9 cellular contexts compared by ENCODE assay signal in the genomic region with DNA sequence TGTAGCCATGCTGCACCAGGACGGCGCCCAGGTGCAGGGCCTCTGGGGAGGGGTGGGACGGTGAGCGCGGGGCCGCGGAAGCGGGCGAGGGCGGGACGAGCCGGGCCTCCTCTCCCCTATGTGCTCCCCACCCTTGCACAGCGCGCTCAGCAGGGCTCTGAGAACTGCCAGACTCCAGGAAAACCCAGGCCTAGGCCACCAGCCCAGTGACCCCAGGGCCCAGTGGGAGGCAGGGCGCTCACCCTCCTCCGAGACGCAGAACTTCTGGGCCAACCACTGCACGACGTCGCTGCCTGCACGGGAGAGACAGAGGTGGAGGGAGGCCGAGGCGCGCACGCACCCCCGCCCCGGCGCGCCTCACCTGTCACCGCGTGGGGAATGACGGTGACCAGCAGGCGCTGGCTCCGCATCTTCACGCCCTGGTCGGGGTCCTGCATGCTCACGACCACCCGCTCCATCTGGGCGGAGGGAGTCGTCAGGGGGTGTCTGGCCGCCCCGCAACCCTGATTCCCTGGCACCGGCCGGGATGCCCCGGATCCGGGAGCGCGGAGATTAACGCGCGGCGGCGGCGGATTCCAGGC. TPM values are rescaled to one million over a fixed set of nuclear protein-coding genes. Genes with fewer than 3 reads are reported as not detected.
DNase-seq lines count a peak whose midpoint lies in the region; ATAC-seq, FAIRE-seq and TF ChIP-seq lines count a peak whose summit lies in the region.
"Had no signal": no experiment of that assay in that cellular context is flagged by ENCODE, and none has a peak within 500 bp of the region (broad histone marks: within the 10 kb centered on the region; RNA-seq: fewer than 3 reads in every experiment).

No MANE protein-coding gene starts in this region.

- H3K4me1 Mint-ChIP-seq in activated T-helper 1 cell treated with anti-CD3 and anti-CD28 coated beads, Interleukin-12 subunit alpha, Interleukin-12 subunit beta, Interleukin-2, Interleukin-4 antibody, amounts not matched to agents 30 ng/mL and 10 ng/mL and 1 ng/mL, durations not matched to agents 14 hours and 24 hours and 36 hours (ENCODE audit: low read depth) = no peaks in the 10 kb centered on the region
- H3K4me1 Mint-ChIP-seq: neural crest cell had no signal

- peaks cover 38% of the 10 kb centered on the region for H3K27me3 Mint-ChIP-seq in activated T-helper 1 cell treated with anti-CD3 and anti-CD28 coated beads, Interleukin-12 subunit alpha, Interleukin-12 subunit beta, Interleukin-2, Interleukin-4 antibody, amounts not matched to agents 30 ng/mL and 10 ng/mL and 1 ng/mL, durations not matched to agents 14 hours and 24 hours and 36 hours (ENCODE audit: insufficient read depth)

- no peak for TF ChIP-seq POLR2A in A549 (IDR thresholded peaks at IDR 0.05; ENCODE audit: low read length)

- no peak for FAIRE-seq in A549 (lab: Jason Lieb, UNC)

- H3K27ac ChIP-seq in A549 = peak overlapping the region; percentile 88 to 90
- H3K27ac ChIP-seq in colonic mucosa = no peak overlapping the region
- no peak overlapping the region for H3K27ac ChIP-seq in mesodermal cell (ENCODE audit: low read depth, low read length, severe bottlenecking)

- TF ChIP-seq EP300 in A549 (IDR thresholded peaks at IDR 0.05) = no peak
- TF ChIP-seq EP300 in Ishikawa (IDR thresholded peaks at IDR 0.05; ENCODE audit: borderline replicate concordance) = no peak

- CTCF ChIA-PET in A549 (lab: Yijun Ruan, JAX) = interaction anchor here (0.6 kb wide), 1 partner anchor 222 kb away, joined by 3 read pairs; a partner anchor contains a TSS

- TF ChIP-seq RAD21 in A549 (conservative IDR thresholded peaks at IDR 0.05 in 1 of 2, IDR thresholded peaks at IDR 0.05 in 1 of 2) (no peak), Ishikawa (IDR thresholded peaks at IDR 0.05; ENCODE audit: low read depth) (no peak)

- H3K36me3 Mint-ChIP-seq in activated T-helper 1 cell treated with anti-CD3 and anti-CD28 coated beads, Interleukin-12 subunit alpha, Interleukin-12 subunit beta, Interleukin-2, Interleukin-4 antibody, amounts not matched to agents 30 ng/mL and 10 ng/mL and 1 ng/mL, durations not matched to agents 14 hours and 24 hours and 36 hours (ENCODE audit: low read depth) = no peaks in the 10 kb centered on the region

- H3K9me3 ChIP-seq in A549 (no peaks in the 10 kb centered on the region), colonic mucosa (no peaks in the 10 kb centered on the region), mesodermal cell (ENCODE audit: control insufficient read depth, low read length) (no peaks in the 10 kb centered on the region)

- H3K4me3 ChIP-seq in A549 (peak overlapping the region; percentile 57), colonic mucosa (peak overlapping the region; percentile 22), mesodermal cell (ENCODE audit: extremely low read depth, insufficient read depth, low read length, poor library complexity, severe bottlenecking) (peak overlapping the region; percentile 27)

- ATAC-seq in A549 = peak in 1 of 2 experiments; percentile 2; a peak in 1 of 6 replicates

- DNase-seq in A549 (ENCODE audit: low read depth in 1 of 2, low spot score in 1 of 2) = no peak
- DNase-seq in colonic mucosa = no peak
- no peak for DNase-seq in mesenteric fat pad (ENCODE audit: low spot score)
- DNase-seq in activated T-helper 1 cell treated with anti-CD3 and anti-CD28 coated beads, Interleukin-12 subunit alpha, Interleukin-12 subunit beta, Interleukin-2, Interleukin-4 antibody, amounts not matched to agents 30 ng/mL and 10 ng/mL and 1 ng/mL, durations not matched to agents 14 hours and 24 hours and 36 hours (ENCODE audit: low spot score) = no peak
- DNase-seq in NCI-H128 (lab: John Stamatoyannopoulos, UW; ENCODE audit: unreplicated experiment) = no peak
- no peak for DNase-seq in UCSD-AML1 (lab: John Stamatoyannopoulos, UW; ENCODE audit: unreplicated experiment)

- H3K9ac ChIP-seq in colonic mucosa (ENCODE audit: low read depth in 2 of 2, low read length in 2 of 2) = peak overlapping the region in 1 of 2 donors; percentile 26

- POLR2A ChIA-PET in A549 (lab: Yijun Ruan, JAX) = no interaction called here

- peak overlapping the region; percentile 94 for H3K4me2 ChIP-seq in A549

- intact Hi-C loops in colonic mucosa (cut with DNase I) = no loop called here
- intact Hi-C loops in activated T-helper 1 cell treated with anti-CD3 and anti-CD28 coated beads, Interleukin-12 subunit alpha, Interleukin-12 subunit beta, Interleukin-2, Interleukin-4 antibody, amounts not matched to agents 30 ng/mL and 10 ng/mL and 1 ng/mL, durations not matched to agents 14 hours and 24 hours and 36 hours (cut with micrococcal nuclease) = no loop called here

- no peaks in the 10 kb centered on the region for H3K36me3 ChIP-seq in colonic mucosa
- H3K36me3 ChIP-seq in mesodermal cell (ENCODE audit: control insufficient read depth, insufficient read depth, low read length) = no peaks in the 10 kb centered on the region

- TF ChIP-seq CTCF in A549 (IDR thresholded peaks at IDR 0.05) (no peak), colonic mucosa (IDR thresholded peaks at IDR 0.05) (no peak)

- 64% methylated on average over 24 of the region's 54 CpGs for WGBS in A549 (ENCODE audit: missing lambda C conversion rate)
- WGBS in mesodermal cell (ENCODE audit: insufficient coverage in 2 of 2), 2 experiments = 8 to 10% methylated on average over 31 to 46 of the region's 54 CpGs

- no peak overlapping the region for H3K4me3 Mint-ChIP-seq in activated T-helper 1 cell treated with anti-CD3 and anti-CD28 coated beads, Interleukin-12 subunit alpha, Interleukin-12 subunit beta, Interleukin-2, Interleukin-4 antibody, amounts not matched to agents 30 ng/mL and 10 ng/mL and 1 ng/mL, durations not matched to agents 14 hours and 24 hours and 36 hours
- H3K4me3 Mint-ChIP-seq: neural crest cell had no signal

- H3K4me1 ChIP-seq in A549 (peaks cover 28% of the 10 kb centered on the region), colonic mucosa (no peaks in the 10 kb centered on the region), mesodermal cell (ENCODE audit: control insufficient read depth, insufficient read depth, low read length, poor library complexity, severe bottlenecking) (peaks cover 3% of the 10 kb centered on the region)

- H3K27ac Mint-ChIP-seq in activated T-helper 1 cell treated with anti-CD3 and anti-CD28 coated beads, Interleukin-12 subunit alpha, Interleukin-12 subunit beta, Interleukin-2, Interleukin-4 antibody, amounts not matched to agents 30 ng/mL and 10 ng/mL and 1 ng/mL, durations not matched to agents 14 hours and 24 hours and 36 hours = no peak overlapping the region

- no peaks in the 10 kb centered on the region for H3K9me3 Mint-ChIP-seq in activated T-helper 1 cell treated with anti-CD3 and anti-CD28 coated beads, Interleukin-12 subunit alpha, Interleukin-12 subunit beta, Interleukin-2, Interleukin-4 antibody, amounts not matched to agents 30 ng/mL and 10 ng/mL and 1 ng/mL, durations not matched to agents 14 hours and 24 hours and 36 hours
- H3K9me3 Mint-ChIP-seq: neural crest cell had no signal

- H3K27me3 ChIP-seq in colonic mucosa = peaks cover 18% of the 10 kb centered on the region

RNA-seq across cellular contexts. Expression of a gene that starts 0.6 kb away (rescaled TPM):
- polyA plus RNA-seq in A549 (2011; rRNA removed) (2.1 and 2.6 TPM in 2 replicates), A549 (2017; fragmentation: RNase III; extraction: RNeasy Plus Mini Kit Qiagen cat#74134 plus additional on column Dnase treatment) (4.2 to 6.7 TPM (median 5.3 TPM) in 3 replicates)
- polyA plus RNA-seq in A549 (2012; cell fraction: cytosol; rRNA removed) = 3.4 and 4.4 TPM in 2 replicates
- 48.3 and 51.7 TPM in 2 replicates for polyA plus RNA-seq in A549 (2012; cell fraction: nucleus; rRNA removed)
- polyA minus RNA-seq in A549 (2011; rRNA and poly(A)+ RNA removed) = 1.2 and 1.4 TPM in 2 replicates
- total RNA-seq in colonic mucosa (1 to 10 TPM; 2.9 to 4.0 TPM), mesenteric fat pad (21.4 TPM)
- polyA plus RNA-seq in mesodermal cell (2013, experiment 1 of 2) = 0.92 TPM
- 1.5 TPM for polyA plus RNA-seq in mesodermal cell (2013, experiment 2 of 2)
- total RNA-seq in activated T-helper 1 cell treated with anti-CD3 and anti-CD28 coated beads, Interleukin-12 subunit alpha, Interleukin-12 subunit beta, Interleukin-2, Interleukin-4 antibody, amounts not matched to agents 30 ng/mL and 10 ng/mL and 1 ng/mL, durations not matched to agents 14 hours and 24 hours and 36 hours = 0.18 and 0.29 TPM in 2 replicates

RNA-seq across cellular contexts. Expression of a gene that starts 5.3 kb away (rescaled TPM):
- polyA plus RNA-seq in A549 (2011; rRNA removed) (0.82 and 1.1 TPM in 2 replicates), A549 (2017; fragmentation: RNase III; extraction: RNeasy Plus Mini Kit Qiagen cat#74134 plus additional on column Dnase treatment) (1.3 to 1.9 TPM (median 1.4 TPM) in 3 replicates)
- 2.8 and 3.7 TPM in 2 replicates for polyA plus RNA-seq in A549 (2012; cell fraction: cytosol; rRNA removed)
- polyA plus RNA-seq in A549 (2012; cell fraction: nucleus; rRNA removed) = 5.4 and 5.6 TPM in 2 replicates
- 0.83 and 0.97 TPM in 2 replicates for polyA minus RNA-seq in A549 (2011; rRNA and poly(A)+ RNA removed)
- total RNA-seq in colonic mucosa (10 to 100 TPM in 1 of 2 donors, 1 to 10 TPM in 1; 1.8 to 20.0 TPM), mesenteric fat pad (8.6 TPM)
- 2.7 TPM for polyA plus RNA-seq in mesodermal cell (2013, experiment 1 of 2)
- 2.5 TPM for polyA plus RNA-seq in mesodermal cell (2013, experiment 2 of 2)
- not detected in 2 replicates for total RNA-seq in activated T-helper 1 cell treated with anti-CD3 and anti-CD28 coated beads, Interleukin-12 subunit alpha, Interleukin-12 subunit beta, Interleukin-2, Interleukin-4 antibody, amounts not matched to agents 30 ng/mL and 10 ng/mL and 1 ng/mL, durations not matched to agents 14 hours and 24 hours and 36 hours

RNA-seq across cellular contexts. Expression of a gene that starts 7.8 kb away (rescaled TPM):
- polyA plus RNA-seq in A549 (2011; rRNA removed) (0.21 and 0.45 TPM in 2 replicates), A549 (2017; fragmentation: RNase III; extraction: RNeasy Plus Mini Kit Qiagen cat#74134 plus additional on column Dnase treatment) (0.42 to 0.82 TPM (median 0.52 TPM) in 3 replicates)
- polyA plus RNA-seq in A549 (2012; cell fraction: cytosol; rRNA removed) = 0.35 and 0.46 TPM in 2 replicates
- 4.7 and 5.2 TPM in 2 replicates for polyA plus RNA-seq in A549 (2012; cell fraction: nucleus; rRNA removed)
- polyA minus RNA-seq in A549 (2011; rRNA and poly(A)+ RNA removed) = 0.15 TPM in 1 of 2 replicates, not detected in the other
- total RNA-seq in colonic mucosa (1 to 10 TPM; 1.4 to 2.6 TPM), mesenteric fat pad (2.2 TPM)
- 2.0 TPM for polyA plus RNA-seq in mesodermal cell (2013, experiment 1 of 2)
- 1.1 TPM for polyA plus RNA-seq in mesodermal cell (2013, experiment 2 of 2)
- total RNA-seq in activated T-helper 1 cell treated with anti-CD3 and anti-CD28 coated beads, Interleukin-12 subunit alpha, Interleukin-12 subunit beta, Interleukin-2, Interleukin-4 antibody, amounts not matched to agents 30 ng/mL and 10 ng/mL and 1 ng/mL, durations not matched to agents 14 hours and 24 hours and 36 hours = not detected in 2 replicates

RNA-seq across cellular contexts. Expression of a gene that starts 40.5 kb away (rescaled TPM):
- polyA plus RNA-seq in A549 (2011; rRNA removed) = 25.6 and 27.4 TPM in 2 replicates
- polyA plus RNA-seq in A549 (2012; cell fraction: cytosol; rRNA removed) = 29.6 and 39.0 TPM in 2 replicates
- polyA plus RNA-seq in A549 (2012; cell fraction: nucleus; rRNA removed) = 68.8 and 72.2 TPM in 2 replicates
- 52.3 to 54.9 TPM (median 53.3 TPM) in 3 replicates for polyA plus RNA-seq in A549 (2017; fragmentation: RNase III; extraction: RNeasy Plus Mini Kit Qiagen cat#74134 plus additional on column Dnase treatment)
- 16.2 and 22.4 TPM in 2 replicates for polyA minus RNA-seq in A549 (2011; rRNA and poly(A)+ RNA removed)
- total RNA-seq in colonic mucosa = 100 to 1,000 TPM; 105 to 124 TPM
- 76.2 TPM for polyA plus RNA-seq in mesodermal cell (2013, experiment 1 of 2)
- 68.4 TPM for polyA plus RNA-seq in mesodermal cell (2013, experiment 2 of 2)
- 90.6 TPM for total RNA-seq in mesenteric fat pad
- total RNA-seq in activated T-helper 1 cell treated with anti-CD3 and anti-CD28 coated beads, Interleukin-12 subunit alpha, Interleukin-12 subunit beta, Interleukin-2, Interleukin-4 antibody, amounts not matched to agents 30 ng/mL and 10 ng/mL and 1 ng/mL, durations not matched to agents 14 hours and 24 hours and 36 hours = 18.0 and 21.2 TPM in 2 replicates

RNA-seq across cellular contexts. Expression of a gene that starts 45.9 kb away (rescaled TPM):
- 34.5 and 51.6 TPM in 2 replicates for polyA plus RNA-seq in A549 (2011; rRNA removed)
- polyA plus RNA-seq in A549 (2012; cell fraction: cytosol; rRNA removed) = 45.9 and 55.0 TPM in 2 replicates
- polyA plus RNA-seq in A549 (2012; cell fraction: nucleus; rRNA removed) = 80.6 and 110 TPM in 2 replicates
- polyA plus RNA-seq in A549 (2017; fragmentation: RNase III; extraction: RNeasy Plus Mini Kit Qiagen cat#74134 plus additional on column Dnase treatment) = 64.5 to 67.6 TPM (median 65.3 TPM) in 3 replicates
- 18.3 and 19.5 TPM in 2 replicates for polyA minus RNA-seq in A549 (2011; rRNA and poly(A)+ RNA removed)
- total RNA-seq in colonic mucosa = 10 to 100 TPM; 37.1 to 55.4 TPM
- 116 TPM for polyA plus RNA-seq in mesodermal cell (2013, experiment 1 of 2)
- 91.2 TPM for polyA plus RNA-seq in mesodermal cell (2013, experiment 2 of 2)
- 56.7 TPM for total RNA-seq in mesenteric fat pad
- 77.7 and 83.0 TPM in 2 replicates for total RNA-seq in activated T-helper 1 cell treated with anti-CD3 and anti-CD28 coated beads, Interleukin-12 subunit alpha, Interleukin-12 subunit beta, Interleukin-2, Interleukin-4 antibody, amounts not matched to agents 30 ng/mL and 10 ng/mL and 1 ng/mL, durations not matched to agents 14 hours and 24 hours and 36 hours

Comparison
In these comparisons a context has a peak if more than half of its experiments do, and no peak if none do; other contexts are left out.
1. H3K27ac ChIP-seq: peak in A549 (2 of 2); none in colonic mucosa (single experiment) and mesodermal cell (single experiment).
2. Peak in every context shown above with its lines, with median percentiles within 50 percentile points of each other: H3K4me3 ChIP-seq.